Comparison of ENCODE assay signal across 20 cellular contexts in genomic region chr5:87164409-87164808, GRCh38.
"Had no signal": no experiment of that assay in that cellular context is flagged by ENCODE, and none has a peak within 500 bp of the region (broad histone marks: within the 10 kb centered on the region; RNA-seq: fewer than 3 reads in every experiment).

No MANE protein-coding gene starts in this region.

- ATAC-seq: activated naive CD4-positive, alpha-beta T cell treated with anti-CD3 and anti-CD28 coated beads, Interleukin-2, amount 50 U/mL, for 72 hours; left lung; naive thymus-derived CD8-positive, alpha-beta T cell; right cardiac atrium; stimulated activated naive CD8-positive, alpha-beta T cell treated with anti-CD3 and anti-CD28 coated beads, Interleukin-15, Interleukin-2, amounts not matched to agents 100 U/mL and 50 U/mL, for 24 hours; upper lobe of right lung had no signal

- H3K9me3 Mint-ChIP-seq: activated naive CD4-positive, alpha-beta T cell treated with anti-CD3 and anti-CD28 coated beads, Interleukin-2, amount 50 U/mL, for 72 hours; central memory CD8-positive, alpha-beta T cell; mesothelial cell of epicardium; naive thymus-derived CD8-positive, alpha-beta T cell had no signal

- DNase-seq: activated T-cell treated with anti-CD3 and anti-CD28 coated beads, Interleukin-2, amount 50 U/mL, for 1 hour; adrenal gland; kidney glomerular epithelial cell; left lung; naive thymus-derived CD8-positive, alpha-beta T cell; ovary; right cardiac atrium; stimulated activated CD4-positive, alpha-beta T cell treated with anti-CD3 and anti-CD28 coated beads, Interleukin-4, amount 100 ng/mL, for 24 hours; stimulated activated naive CD8-positive, alpha-beta T cell treated with anti-CD3 and anti-CD28 coated beads, Interleukin-15, Interleukin-2, amounts not matched to agents 100 U/mL and 50 U/mL, for 24 hours; substantia nigra; T-helper 1 cell; thyroid gland; upper lobe of right lung had no signal

- H3K4me1 Mint-ChIP-seq: central memory CD8-positive, alpha-beta T cell; naive thymus-derived CD8-positive, alpha-beta T cell had no signal

- H3K9me3 ChIP-seq: adrenal gland, ascending aorta, left lung, ovary, prostate gland, thyroid gland, upper lobe of right lung had no signal

- H3K36me3 Mint-ChIP-seq: activated naive CD4-positive, alpha-beta T cell treated with anti-CD3 and anti-CD28 coated beads, Interleukin-2, amount 50 U/mL, for 72 hours; mesothelial cell of epicardium; naive thymus-derived CD8-positive, alpha-beta T cell had no signal

- H3K4me3 Mint-ChIP-seq: central memory CD8-positive, alpha-beta T cell; mesothelial cell of epicardium; naive thymus-derived CD8-positive, alpha-beta T cell had no signal

- H3K27me3 Mint-ChIP-seq: central memory CD8-positive, alpha-beta T cell; naive thymus-derived CD8-positive, alpha-beta T cell had no signal

- H3K4me3 ChIP-seq: adrenal gland, ascending aorta, coronary artery, left lung, lung, ovary, prostate gland, thyroid gland, upper lobe of right lung had no signal

- H3K27ac Mint-ChIP-seq: activated naive CD4-positive, alpha-beta T cell treated with anti-CD3 and anti-CD28 coated beads, Interleukin-2, amount 50 U/mL, for 72 hours; mesothelial cell of epicardium; naive thymus-derived CD8-positive, alpha-beta T cell had no signal

- H3K36me3 ChIP-seq: adrenal gland, ascending aorta, left lung, ovary, prostate gland, thyroid gland, upper lobe of right lung had no signal

- H3K27ac ChIP-seq: adrenal gland, ascending aorta, coronary artery, left lung, ovary, prostate gland, thyroid gland, upper lobe of right lung had no signal

- H3K4me1 ChIP-seq: adrenal gland, ascending aorta, left lung, prostate gland, thyroid gland, upper lobe of right lung had no signal

- H3K27me3 ChIP-seq: adrenal gland, ascending aorta, left lung, ovary, thyroid gland, upper lobe of right lung had no signal
